Comparison of ENCODE assay signal across 26 cellular contexts in genomic region chr1:220895412-220895946, GRCh38. TPM values are rescaled to one million over a fixed set of nuclear protein-coding genes. Genes with fewer than 3 reads are reported as not detected.
A peak's percentile ranks its signal among the peaks of the same experiment; 100 is the strongest.
DNase-seq lines count a peak whose midpoint lies in the region; ATAC-seq and TF ChIP-seq lines count a peak whose summit lies in the region.
"Had no signal": no experiment of that assay in that cellular context is flagged by ENCODE, and none has a peak within 500 bp of the region (broad histone marks: within the 10 kb centered on the region; RNA-seq: fewer than 3 reads in every experiment).

No MANE protein-coding gene starts in this region.

- H3K27ac ChIP-seq in GM23338 (ENCODE audit: low read depth) (no peak overlapping the region), mesenchymal stem cell (ENCODE audit: low read length, poor library complexity, severe bottlenecking) (no peak overlapping the region), sigmoid colon (peak overlapping the region in 3 of 4 donors; percentile 74 to 85 (median 78))
- H3K27ac ChIP-seq: adrenal gland, body of pancreas, esophagus squamous epithelium, foreskin keratinocyte, GM23248, heart left ventricle, KMS-11, stomach had no signal

- H2AFZ ChIP-seq in GM23338, result 0 out of 2 replicates have a peak overlapping the region, but pooled peaks have one; percentile 11
- peak overlapping the region; percentile 43 for H2AFZ ChIP-seq in mesenchymal stem cell (ENCODE audit: low read depth, low read length)
- H2AFZ ChIP-seq: GM23248 had no signal

- H4K91ac ChIP-seq in mesenchymal stem cell (ENCODE audit: low read length), result peak overlapping the region; percentile 78

- no peak overlapping the region for H3K9ac ChIP-seq in mesenchymal stem cell (ENCODE audit: low read length)
- H3K9ac ChIP-seq: GM23248, KMS-11 had no signal

- peak overlapping the region in 1 of 2 experiments; percentile 55 for H3K4ac ChIP-seq in mesenchymal stem cell (ENCODE audit: low read depth in 1 of 2, low read length in 2 of 2)

- H3K4me1 Mint-ChIP-seq in GM23338 (peaks cover 44% of the 10 kb centered on the region), Caco-2 (ENCODE audit: low read depth, unreplicated experiment) (no peaks in the 10 kb centered on the region)
- H3K4me1 Mint-ChIP-seq: activated T-helper 17 cell treated with anti-CD3 and anti-CD28 coated beads, Interleukin-2, amount 50 U/mL, for 72 hours; neural crest cell had no signal

- no peaks in the 10 kb centered on the region for H3K9me2 ChIP-seq in GM23338 (ENCODE audit: insufficient read depth)

- TF ChIP-seq POLR2A in sigmoid colon (IDR thresholded peaks at IDR 0.05), result no peak

- peak overlapping the region; percentile 66 for H3K4me3 Mint-ChIP-seq in GM23338
- H3K4me3 Mint-ChIP-seq in Caco-2 (ENCODE audit: unreplicated experiment), result no peak overlapping the region
- H3K4me3 Mint-ChIP-seq: activated CD4-positive, alpha-beta T cell treated with anti-CD3 and anti-CD28 coated beads for 36 hours; activated naive CD4-positive, alpha-beta T cell treated with anti-CD3 and anti-CD28 coated beads, Interleukin-2, amount 10 ng/mL, durations not matched to agents 7 days and 5 days; activated T-helper 17 cell treated with anti-CD3 and anti-CD28 coated beads, Interleukin-2, amount 50 U/mL, for 72 hours; dendritic cell treated with granulocyte-macrophage colony-stimulating factor and Interleukin-4, amounts not matched to agents 40 ng/mL and 50 ng/mL, for 4 days; neural crest cell had no signal

- peak overlapping the region; percentile 73 for H2BK15ac ChIP-seq in mesenchymal stem cell (ENCODE audit: low read depth, poor library complexity, severe bottlenecking)

- no peak for TF ChIP-seq EP300 in sigmoid colon (IDR thresholded peaks at IDR 0.05)

- H3K27me3 Mint-ChIP-seq in GM23338 (ENCODE audit: insufficient read depth, low read depth, poor library complexity) (peaks cover 79% of the 10 kb centered on the region), Caco-2 (ENCODE audit: insufficient read depth, unreplicated experiment) (peaks cover 18% of the 10 kb centered on the region)

- peak overlapping the region; percentile 21 for H2BK120ac ChIP-seq in mesenchymal stem cell (ENCODE audit: low read depth, low read length)

- H3K18ac ChIP-seq in mesenchymal stem cell (ENCODE audit: low read depth in 1 of 2, low read length in 2 of 2), result peak overlapping the region; percentile 37 to 55

- no TSS peak for BruUV-seq in Caco-2 (replicated peaks; lab: Mats Ljungman, UMichigan)

- H3K4me3 ChIP-seq in GM23338 (peak overlapping the region; percentile 58), mesenchymal stem cell (ENCODE audit: insufficient read depth in 1 of 2, low read depth in 1 of 2, low read length in 2 of 2) (no peak overlapping the region), sigmoid colon (peak overlapping the region in 3 of 4 donors; percentile 43 to 48 (median 44)), Caco-2 (ENCODE audit: low read depth, low read length) (no peak overlapping the region)
- H3K4me3 ChIP-seq: adrenal gland, body of pancreas, esophagus squamous epithelium, GM23248 had no signal

- H3F3A ChIP-seq in GM23338 (replicated peaks; ENCODE audit: low read depth), result peaks cover 3% of the 10 kb centered on the region; the same call in 1 of the 2 replicates

- peak overlapping the region; percentile 87 for H3K4me2 ChIP-seq in GM23338
- H3K4me2 ChIP-seq in mesenchymal stem cell (ENCODE audit: low read length, poor library complexity, severe bottlenecking), result no peak overlapping the region
- H3K4me2 ChIP-seq: KMS-11 had no signal

- no peaks in the 10 kb centered on the region for H3K79me1 ChIP-seq in mesenchymal stem cell (replicated peaks; ENCODE audit: low read length, poor library complexity, severe bottlenecking)

- peaks cover 21% of the 10 kb centered on the region for H4K20me1 ChIP-seq in GM23338 (replicated peaks; ENCODE audit: insufficient read depth)

- H3K27me3 ChIP-seq in GM23338 (ENCODE audit: insufficient read depth) (peaks cover 99% of the 10 kb centered on the region), mesenchymal stem cell (ENCODE audit: control insufficient read depth in 1 of 2, insufficient read depth in 1 of 2, low read length in 2 of 2) (peaks cover 30 to 56% of the 10 kb centered on the region in 2 experiments), sigmoid colon (no peaks in the 10 kb centered on the region), Caco-2 (replicated peaks; ENCODE audit: control insufficient read depth, insufficient read depth, low read length) (no peaks in the 10 kb centered on the region; the same call in 1 of the 2 replicates)

- POLR2A ChIA-PET in Caco-2 (lab: Charles Lee), result no interaction called here

- H3K9me3 Mint-ChIP-seq in GM23338 (peaks cover 14% of the 10 kb centered on the region), Caco-2 (ENCODE audit: unreplicated experiment) (no peaks in the 10 kb centered on the region)
- H3K9me3 Mint-ChIP-seq: activated T-helper 17 cell treated with anti-CD3 and anti-CD28 coated beads, Interleukin-2, amount 50 U/mL, for 72 hours had no signal

- no peaks in the 10 kb centered on the region for H3K79me2 ChIP-seq in GM23338 (replicated peaks; ENCODE audit: insufficient read depth)

- whole genome bisulfite sequencing in mesenchymal stem cell, result 40% methylated on average over 35 of the region's 35 CpGs
- WGBS in sigmoid colon, 2 donors, result 35 to 65% methylated on average over 35 of the region's 35 CpGs

- no peak overlapping the region for H2BK5ac ChIP-seq in mesenchymal stem cell (ENCODE audit: low read depth, low read length, poor library complexity, severe bottlenecking)

- peak overlapping the region; percentile 19 for H4K8ac ChIP-seq in mesenchymal stem cell (ENCODE audit: low read length)

- intact Hi-C loops in sigmoid colon (cut with DNase I) (no loop called here), Caco-2 (cut with micrococcal nuclease; ENCODE audit: unreplicated experiment) (no loop called here)

- ATAC-seq in GM23338, result peak; percentile 16
- ATAC-seq in activated CD4-positive, CD25-positive, alpha-beta regulatory T cell treated with anti-CD3 and anti-CD28 coated beads, Interleukin-2, amount 50 U/mL, for 24 hours, result no peak
- ATAC-seq: activated CD4-positive, alpha-beta T cell treated with anti-CD3 and anti-CD28 coated beads for 36 hours; activated T-helper 17 cell treated with anti-CD3 and anti-CD28 coated beads, Interleukin-2, amount 50 U/mL, for 72 hours; body of pancreas; foreskin keratinocyte had no signal

- H3K9me3 ChIP-seq in mesenchymal stem cell (ENCODE audit: control insufficient read depth, low read length), result peaks cover 7% of the 10 kb centered on the region
- no peaks in the 10 kb centered on the region for H3K9me3 ChIP-seq in sigmoid colon
- H3K9me3 ChIP-seq in Caco-2, result no peaks in the 10 kb centered on the region
- H3K9me3 ChIP-seq: adrenal gland, body of pancreas, esophagus squamous epithelium, heart left ventricle had no signal

- CTCF ChIA-PET in Caco-2 (lab: Charles Lee), result interaction anchor here (0.7 kb wide), 1 partner anchor 94 kb away, joined by 4 read pairs; no protein-coding TSS in a partner anchor

- H3K23ac ChIP-seq in mesenchymal stem cell (ENCODE audit: low read length in 2 of 2), result peak overlapping the region in 1 of 2 experiments; percentile 79

- peak; percentile 43 for DNase-seq in GM23338 (ENCODE audit: low spot score)
- peak; percentile 49 for DNase-seq in NCI-H69 (lab: John Stamatoyannopoulos, UW)
- DNase-seq in mesenchymal stem cell, result no peak
- no peak for DNase-seq in sigmoid colon
- DNase-seq in Caco-2, result no peak
- no peak for DNase-seq in NCI-H1417 treated with DMSO at 0.1 percent for 48 hours (lab: John Stamatoyannopoulos, UW)
- DNase-seq: activated CD4-positive, alpha-beta T cell treated with anti-CD3 and anti-CD28 coated beads for 36 hours; activated naive CD4-positive, alpha-beta T cell treated with anti-CD3 and anti-CD28 coated beads, Interleukin-2, amount 10 ng/mL, durations not matched to agents 7 days and 5 days; adrenal gland; body of pancreas; DMS79; esophagus squamous epithelium; foreskin keratinocyte; GM23248; MM.1S; NCI-H2081 treated with DMSO at 0.1 percent for 48 hours; NCI-H345; NCI-H774; stimulated activated CD4-positive, alpha-beta T cell treated with anti-CD3 and anti-CD28 coated beads, Interleukin-4, amount 100 ng/mL, for 1 hour; stomach had no signal

- H3K36me3 Mint-ChIP-seq in GM23338 (ENCODE audit: low read depth) (peaks cover 3% of the 10 kb centered on the region; the same call in 1 of the 3 replicates), Caco-2 (ENCODE audit: insufficient read depth, unreplicated experiment) (no peaks in the 10 kb centered on the region)
- H3K36me3 Mint-ChIP-seq: activated naive CD4-positive, alpha-beta T cell treated with anti-CD3 and anti-CD28 coated beads, Interleukin-2, amount 10 ng/mL, durations not matched to agents 7 days and 5 days had no signal

- H3K4me1 ChIP-seq in GM23338 (ENCODE audit: insufficient read depth) (peaks cover 28% of the 10 kb centered on the region), mesenchymal stem cell (ENCODE audit: control insufficient read depth, insufficient read depth, low read depth, low read length) (peaks cover 2% of the 10 kb centered on the region), sigmoid colon (peaks cover 0 to 33% (median 14%) of the 10 kb centered on the region in 4 donors), Caco-2 (no peaks in the 10 kb centered on the region)
- H3K4me1 ChIP-seq: foreskin keratinocyte had no signal

- H3K14ac ChIP-seq in mesenchymal stem cell (ENCODE audit: low read length in 2 of 2), result peak overlapping the region in 1 of 2 experiments; percentile 30

- no peaks in the 10 kb centered on the region; the same call in 1 of the 2 replicates for H3K36me3 ChIP-seq in GM23338 (ENCODE audit: insufficient read depth)
- no peaks in the 10 kb centered on the region for H3K36me3 ChIP-seq in mesenchymal stem cell (ENCODE audit: control insufficient read depth in 1 of 2, insufficient read depth in 2 of 2, low read depth in 1 of 2, low read length in 2 of 2)
- no peaks in the 10 kb centered on the region for H3K36me3 ChIP-seq in sigmoid colon
- no peaks in the 10 kb centered on the region for H3K36me3 ChIP-seq in Caco-2 (ENCODE audit: control insufficient read depth, insufficient read depth, low read length)
- H3K36me3 ChIP-seq: adrenal gland, esophagus squamous epithelium, heart left ventricle, stomach had no signal

- H2BK12ac ChIP-seq in mesenchymal stem cell (ENCODE audit: low read length in 2 of 2), result peak overlapping the region; percentile 69 to 87

- TF ChIP-seq CTCF in GM23338 (conservative IDR thresholded peaks at IDR 0.05; ENCODE audit: low read depth in 2 of 2), result no peak
- TF ChIP-seq CTCF in sigmoid colon (IDR thresholded peaks at IDR 0.05), result no peak
- TF ChIP-seq CTCF in Caco-2 (IDR thresholded peaks at IDR 0.05; ENCODE audit: insufficient read depth in 1 of 2, low read depth in 1 of 2, low read length in 1 of 2, severe bottlenecking in 1 of 2, unreplicated experiment in 1 of 2), result no peak

- H3K27ac Mint-ChIP-seq in GM23338 (no peak overlapping the region), Caco-2 (ENCODE audit: unreplicated experiment) (no peak overlapping the region)
- H3K27ac Mint-ChIP-seq: activated CD4-positive, alpha-beta T cell treated with anti-CD3 and anti-CD28 coated beads for 36 hours; activated naive CD4-positive, alpha-beta T cell treated with anti-CD3 and anti-CD28 coated beads, Interleukin-2, amount 10 ng/mL, durations not matched to agents 7 days and 5 days; activated T-helper 17 cell treated with anti-CD3 and anti-CD28 coated beads, Interleukin-2, amount 50 U/mL, for 72 hours; dendritic cell treated with granulocyte-macrophage colony-stimulating factor and Interleukin-4, amounts not matched to agents 40 ng/mL and 50 ng/mL, for 4 days had no signal

- no peak overlapping the region for H2AK5ac ChIP-seq in mesenchymal stem cell (ENCODE audit: low read length, severe bottlenecking)

RNA-seq across cellular contexts. Expression of gene HLX, which starts 16.2 kb away (rescaled TPM):
- total RNA-seq in GM23338 (2014; rRNA removed; shearing (Covaris generic)), result 0.07 TPM in 1 of 2 replicates, not detected in the other
- polyA plus RNA-seq in GM23338 (2016; fragmentation: Nextera tagmentation; extraction: Ambion mirVana) (not detected in 2 replicates), sigmoid colon (10 to 100 TPM in 1 of 3 donors, 1 to 10 TPM in 1, under 1 TPM in 1; 0.92 to 10.7 (median 9.0) TPM)
- polyA plus RNA-seq in mesenchymal stem cell (2013, experiment 1 of 2), result 37.2 TPM
- 35.9 TPM for polyA plus RNA-seq in mesenchymal stem cell (2013, experiment 2 of 2)
- total RNA-seq in sigmoid colon (10 to 100 TPM; 28.2 to 53.5 (median 37.8) TPM), Caco-2 (2022) (0.28 TPM in 1 of 2 replicates, not detected in the other)
- total RNA-seq: foreskin keratinocyte had no signal
- polyA plus RNA-seq: foreskin keratinocyte had no signal

Comparison
In these comparisons a context has a peak if more than half of its experiments do, and no peak if none do; other contexts are left out.
1. DNase-seq: peak in GM23338 (single experiment) and NCI-H69 (single experiment); none in mesenchymal stem cell (single experiment), sigmoid colon (single experiment), Caco-2 (0 of 2) and NCI-H1417 treated with DMSO at 0.1 percent for 48 hours (single experiment).
2. H3K27ac ChIP-seq: peak in sigmoid colon (3 of 4); none in GM23338 (single experiment) and mesenchymal stem cell (single experiment).
3. H3K4me3 ChIP-seq: peak in GM23338 (single experiment) and sigmoid colon (3 of 4); none in mesenchymal stem cell (0 of 2) and Caco-2 (single experiment).
4. RNA of gene HLX, which starts 16.2 kb away (total RNA-seq): 28.2 to 53.5 TPM in sigmoid colon; 0.28 TPM in Caco-2 and 0.07 TPM in GM23338; every median in the first group is over 10 times any median in the second.